15 cellular contexts compared by ENCODE assay signal in genomic region chr17:37221865-37222264, GRCh38.
"Had no signal": no experiment of that assay in that cellular context is flagged by ENCODE, and none has a peak within 500 bp of the region (broad histone marks: within the 10 kb centered on the region; RNA-seq: fewer than 3 reads in every experiment).

No MANE protein-coding gene starts in this region.

- H3K4me1 ChIP-seq: parathyroid adenoma had no signal

- H3K9ac ChIP-seq: parathyroid adenoma had no signal

- H3K4me3 ChIP-seq: skin epidermis had no signal

- H3K27ac Mint-ChIP-seq: activated CD8-positive, alpha-beta memory T cell treated with anti-CD3 and anti-CD28 coated beads, Interleukin-2, amount 10 ng/mL, durations not matched to agents 7 days and 5 days; activated naive CD4-positive, alpha-beta T cell treated with anti-CD3 and anti-CD28 coated beads, Interleukin-2, amount 50 U/mL, for 72 hours; activated T-cell treated with anti-CD3 and anti-CD28 coated beads, Interleukin-2, amount 50 U/mL, for 24 hours; T-helper 1 cell treated with Interleukin-12 subunit alpha and Interleukin-12 subunit beta and Interleukin-4 antibody, amounts not matched to agents 30 μg/mL and 1 μg/mL, for 36 hours had no signal

- H3K27me3 Mint-ChIP-seq: activated CD8-positive, alpha-beta memory T cell treated with anti-CD3 and anti-CD28 coated beads, Interleukin-2, amount 10 ng/mL, durations not matched to agents 7 days and 5 days; activated T-cell treated with anti-CD3 and anti-CD28 coated beads, Interleukin-2, amount 50 U/mL, for 24 hours had no signal

- H3K4me3 Mint-ChIP-seq: activated CD8-positive, alpha-beta memory T cell treated with anti-CD3 and anti-CD28 coated beads, Interleukin-2, amount 10 ng/mL, durations not matched to agents 7 days and 5 days; activated T-cell treated with anti-CD3 and anti-CD28 coated beads, Interleukin-2, amount 50 U/mL, for 24 hours; T-helper 1 cell treated with Interleukin-12 subunit alpha and Interleukin-12 subunit beta and Interleukin-4 antibody, amounts not matched to agents 30 μg/mL and 1 μg/mL, for 36 hours had no signal

- H3K27ac ChIP-seq: parathyroid adenoma, skin epidermis had no signal

- ATAC-seq: activated CD8-positive, alpha-beta memory T cell treated with anti-CD3 and anti-CD28 coated beads, Interleukin-2, amount 10 ng/mL, durations not matched to agents 7 days and 5 days; activated naive CD4-positive, alpha-beta T cell treated with anti-CD3 and anti-CD28 coated beads, Interleukin-2, amount 50 U/mL, for 72 hours had no signal

- H2AFZ ChIP-seq: parathyroid adenoma had no signal

- H3K79me2 ChIP-seq: parathyroid adenoma had no signal

- DNase-seq: activated CD4-positive, alpha-beta T cell treated with anti-CD3 and anti-CD28 coated beads, Interleukin-2, amount 50 U/mL, for 48 hours; activated CD4-positive, CD25-positive, alpha-beta regulatory T cell treated with anti-CD3 and anti-CD28 coated beads, Interleukin-2, amount 50 U/mL, for 72 hours; activated CD8-positive, alpha-beta memory T cell treated with anti-CD3 and anti-CD28 coated beads, Interleukin-2, amount 10 ng/mL, durations not matched to agents 7 days and 5 days; activated effector memory CD4-positive, alpha-beta T cell treated with anti-CD3 and anti-CD28 coated beads, Interleukin-2, amount 50 U/mL, for 16 hours; activated T-cell treated with anti-CD3 and anti-CD28 coated beads, Interleukin-2, amount 50 U/mL, for 24 hours; hippocampal formation; retina had no signal

- FAIRE-seq: bronchial epithelial cell, colon, endothelial cell of umbilical vein, urothelium cell line had no signal

- H3K9me3 Mint-ChIP-seq: activated naive CD4-positive, alpha-beta T cell treated with anti-CD3 and anti-CD28 coated beads, Interleukin-2, amount 50 U/mL, for 72 hours; activated T-cell treated with anti-CD3 and anti-CD28 coated beads, Interleukin-2, amount 50 U/mL, for 24 hours; T-helper 1 cell treated with Interleukin-12 subunit alpha and Interleukin-12 subunit beta and Interleukin-4 antibody, amounts not matched to agents 30 μg/mL and 1 μg/mL, for 36 hours had no signal

- H3K36me3 Mint-ChIP-seq: activated naive CD4-positive, alpha-beta T cell treated with anti-CD3 and anti-CD28 coated beads, Interleukin-2, amount 50 U/mL, for 72 hours had no signal
